10 cellular contexts compared by ENCODE assay signal in the genomic region with DNA sequence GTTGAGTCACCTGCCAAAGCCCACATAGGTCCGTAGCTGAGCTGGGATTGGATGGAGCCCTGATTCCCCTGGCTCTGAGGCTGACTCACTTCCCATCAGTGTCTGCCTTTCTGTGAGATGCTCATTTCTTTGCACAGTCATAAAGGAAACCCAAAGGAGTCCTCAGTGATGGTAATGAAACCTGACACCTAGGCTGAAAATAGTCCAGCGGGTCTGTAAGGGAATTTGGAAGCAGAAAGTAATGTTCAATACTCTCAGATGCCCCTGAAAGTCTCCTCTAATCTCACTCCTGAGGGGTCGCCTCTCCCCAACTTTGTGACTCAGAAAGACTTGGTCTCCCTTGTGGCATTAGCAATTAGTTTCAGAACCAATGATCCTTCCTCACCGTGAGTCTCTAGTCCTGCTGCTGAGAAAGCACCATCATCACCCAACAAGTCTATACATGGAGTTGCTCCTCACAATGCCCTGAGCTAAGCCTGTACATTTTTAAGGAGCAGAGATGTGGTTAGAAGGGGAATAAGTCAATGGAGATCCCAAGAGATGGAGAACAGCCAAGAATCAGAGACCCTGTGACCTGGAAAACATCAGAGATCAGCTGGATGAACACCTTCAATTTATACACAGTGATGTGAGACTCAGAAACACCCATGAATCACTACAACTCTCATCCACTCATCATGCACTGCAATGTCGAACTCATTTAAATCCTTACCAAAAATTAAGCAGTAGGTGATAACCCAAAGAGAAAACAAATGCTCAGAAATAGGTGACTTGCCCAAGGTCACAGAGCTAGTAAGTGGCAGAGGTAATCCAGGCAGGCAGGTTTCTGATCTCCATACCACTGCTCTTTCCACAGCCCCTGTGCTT.
DNase-seq lines count a peak whose midpoint lies in the region; ATAC-seq and TF ChIP-seq lines count a peak whose summit lies in the region.
"Had no signal": no experiment of that assay in that cellular context is flagged by ENCODE, and none has a peak within 500 bp of the region (broad histone marks: within the 10 kb centered on the region; RNA-seq: fewer than 3 reads in every experiment).

No MANE protein-coding gene starts in this region.

- H3K27ac Mint-ChIP-seq in activated T-helper 17 cell treated with anti-CD3 and anti-CD28 coated beads, Interleukin-2, amount 50 U/mL, for 72 hours = peak overlapping the region; percentile 91
- peak overlapping the region; percentile 67 for H3K27ac Mint-ChIP-seq in stimulated activated effector memory CD8-positive, alpha-beta T cell treated with anti-CD3 and anti-CD28 coated beads, Interleukin-12 subunit alpha, Interleukin-12 subunit beta, amount 100 ng/mL, for 72 hours
- no peak overlapping the region for H3K27ac Mint-ChIP-seq in glutamatergic neuron (ENCODE audit: unreplicated experiment)

- peaks cover 8% of the 10 kb centered on the region for H3K4me1 Mint-ChIP-seq in activated T-helper 17 cell treated with anti-CD3 and anti-CD28 coated beads, Interleukin-2, amount 50 U/mL, for 72 hours
- peaks cover 7% of the 10 kb centered on the region for H3K4me1 Mint-ChIP-seq in stimulated activated effector memory CD8-positive, alpha-beta T cell treated with anti-CD3 and anti-CD28 coated beads, Interleukin-12 subunit alpha, Interleukin-12 subunit beta, amount 100 ng/mL, for 72 hours
- H3K4me1 Mint-ChIP-seq in glutamatergic neuron (ENCODE audit: low read depth, unreplicated experiment) = no peaks in the 10 kb centered on the region

- no peaks in the 10 kb centered on the region for H3K4me1 ChIP-seq in left lung

- no peaks in the 10 kb centered on the region for H3K36me3 Mint-ChIP-seq in activated T-helper 17 cell treated with anti-CD3 and anti-CD28 coated beads, Interleukin-2, amount 50 U/mL, for 72 hours (ENCODE audit: low read depth)
- H3K36me3 Mint-ChIP-seq in stimulated activated effector memory CD8-positive, alpha-beta T cell treated with anti-CD3 and anti-CD28 coated beads, Interleukin-12 subunit alpha, Interleukin-12 subunit beta, amount 100 ng/mL, for 72 hours = no peaks in the 10 kb centered on the region
- peaks cover 1% of the 10 kb centered on the region for H3K36me3 Mint-ChIP-seq in glutamatergic neuron (ENCODE audit: unreplicated experiment)

- H3K36me3 ChIP-seq in left lung = no peaks in the 10 kb centered on the region

- peaks cover 7% of the 10 kb centered on the region for H3K27me3 Mint-ChIP-seq in activated T-helper 17 cell treated with anti-CD3 and anti-CD28 coated beads, Interleukin-2, amount 50 U/mL, for 72 hours
- no peaks in the 10 kb centered on the region for H3K27me3 Mint-ChIP-seq in glutamatergic neuron (ENCODE audit: unreplicated experiment)

- intact Hi-C loops in left lung (cut with DNase I) = no loop called here

- no peaks in the 10 kb centered on the region for H3K9me3 ChIP-seq in left lung

- no peak for TF ChIP-seq CTCF in glutamatergic neuron (IDR thresholded peaks at IDR 0.05; ENCODE audit: partially characterized antibody, unreplicated experiment)
- no peak for TF ChIP-seq CTCF in left lung (IDR thresholded peaks at IDR 0.05)

- H3K9me3 Mint-ChIP-seq in activated T-helper 17 cell treated with anti-CD3 and anti-CD28 coated beads, Interleukin-2, amount 50 U/mL, for 72 hours = peaks cover 8% of the 10 kb centered on the region
- H3K9me3 Mint-ChIP-seq in stimulated activated effector memory CD8-positive, alpha-beta T cell treated with anti-CD3 and anti-CD28 coated beads, Interleukin-12 subunit alpha, Interleukin-12 subunit beta, amount 100 ng/mL, for 72 hours = peaks cover 4% of the 10 kb centered on the region
- no peaks in the 10 kb centered on the region for H3K9me3 Mint-ChIP-seq in glutamatergic neuron (ENCODE audit: unreplicated experiment)

- ATAC-seq in HG03097 (IDR thresholded peaks at IDR 0.05; ENCODE audit: low FRiP score, unreplicated experiment) = peak; percentile 95
- peak; percentile 94 for ATAC-seq in activated T-helper 17 cell treated with anti-CD3 and anti-CD28 coated beads, Interleukin-2, amount 50 U/mL, for 72 hours (replicated peaks)
- peak; percentile 97 for ATAC-seq in stimulated activated effector memory CD8-positive, alpha-beta T cell treated with anti-CD3 and anti-CD28 coated beads, Interleukin-12 subunit alpha, Interleukin-12 subunit beta, amount 100 ng/mL, for 72 hours
- no peak for ATAC-seq in left lung
- ATAC-seq: Panc1 had no signal

- peak; percentile 68 for DNase-seq in activated effector memory CD4-positive, alpha-beta T cell treated with anti-CD3 and anti-CD28 coated beads, Interleukin-2, amount 50 U/mL, for 16 hours
- no peak for DNase-seq in activated effector memory CD4-positive, alpha-beta T cell treated with Interleukin-2 at 50 U/mL for 16 hours
- peak; percentile 4 to 58 for DNase-seq in stimulated activated effector memory CD8-positive, alpha-beta T cell treated with anti-CD3 and anti-CD28 coated beads, Interleukin-12 subunit alpha, Interleukin-12 subunit beta, amount 100 ng/mL, for 72 hours (ENCODE audit: low spot score in 2 of 2)
- no peak for DNase-seq in amygdala (lab: John Stamatoyannopoulos, UW)
- no peak for DNase-seq in glutamatergic neuron
- DNase-seq in left lung = no peak

- no peak overlapping the region for H3K27ac ChIP-seq in left lung
- H3K27ac ChIP-seq: C4-2B had no signal

- no peaks in the 10 kb centered on the region for H3K27me3 ChIP-seq in left lung

- H3K4me3 Mint-ChIP-seq in activated T-helper 17 cell treated with anti-CD3 and anti-CD28 coated beads, Interleukin-2, amount 50 U/mL, for 72 hours = peak overlapping the region; percentile 50
- H3K4me3 Mint-ChIP-seq in stimulated activated effector memory CD8-positive, alpha-beta T cell treated with anti-CD3 and anti-CD28 coated beads, Interleukin-12 subunit alpha, Interleukin-12 subunit beta, amount 100 ng/mL, for 72 hours = peak overlapping the region; percentile 4
- H3K4me3 Mint-ChIP-seq in glutamatergic neuron (ENCODE audit: unreplicated experiment) = no peak overlapping the region

- no peak overlapping the region for H3K4me3 ChIP-seq in left lung

Comparison
In these comparisons a context has a peak if more than half of its experiments do, and no peak if none do; other contexts are left out.
1. DNase-seq: peak in activated effector memory CD4-positive, alpha-beta T cell treated with anti-CD3 and anti-CD28 coated beads, Interleukin-2, amount 50 U/mL, for 16 hours (single experiment) and stimulated activated effector memory CD8-positive, alpha-beta T cell treated with anti-CD3 and anti-CD28 coated beads, Interleukin-12 subunit alpha, Interleukin-12 subunit beta, amount 100 ng/mL, for 72 hours (2 of 2); none in activated effector memory CD4-positive, alpha-beta T cell treated with Interleukin-2 at 50 U/mL for 16 hours (single experiment), amygdala (0 of 56), glutamatergic neuron (single experiment) and left lung (0 of 2).